In the genomic region with DNA sequence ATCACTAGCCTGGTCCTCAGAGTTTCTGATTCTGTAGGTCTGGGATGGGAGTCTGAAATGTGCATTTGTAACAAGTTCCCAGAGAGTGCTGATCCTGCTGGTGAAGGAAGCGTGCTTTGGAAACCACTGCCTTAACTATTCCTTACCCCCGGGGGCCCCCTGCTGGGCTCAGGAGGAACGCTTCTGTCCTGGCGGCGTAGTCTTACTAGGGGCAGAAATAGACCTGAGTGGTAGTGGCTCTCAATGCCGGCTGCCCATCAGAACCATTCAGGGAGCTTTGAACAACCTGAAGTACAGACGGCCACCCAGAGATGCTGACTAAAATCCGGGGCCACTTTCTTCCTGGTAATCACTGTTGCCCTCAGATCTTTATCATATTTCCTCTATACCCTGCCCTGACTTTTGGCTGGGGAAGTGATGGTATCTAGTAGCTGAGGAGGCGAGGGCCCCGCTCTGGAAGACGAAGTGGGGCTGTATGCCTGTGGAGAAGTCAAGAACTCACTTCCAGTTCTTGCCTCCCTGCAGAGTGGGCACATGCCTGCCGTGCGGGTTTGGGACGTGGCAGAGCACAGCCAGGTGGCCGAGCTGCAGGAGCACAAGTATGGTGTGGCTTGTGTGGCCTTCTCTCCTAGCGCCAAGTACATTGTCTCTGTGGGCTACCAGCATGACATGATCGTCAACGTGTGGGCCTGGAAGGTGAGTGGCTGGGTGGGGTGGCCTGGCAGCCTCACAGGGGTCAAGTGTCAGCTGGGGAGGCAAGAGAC, we compare ENCODE assay signal across 8 cellular contexts. TPM values are rescaled to one million over a fixed set of nuclear protein-coding genes. Genes with fewer than 3 reads are reported as not detected.
DNase-seq lines count a peak whose midpoint lies in the region; ATAC-seq and TF ChIP-seq lines count a peak whose summit lies in the region.

No MANE protein-coding gene starts in this region.

- no peaks in the 10 kb centered on the region for H4K20me1 ChIP-seq in OCI-LY1 (ENCODE audit: insufficient read depth, low read length)

- no peaks in the 10 kb centered on the region for H3K9me3 ChIP-seq in OCI-LY1 (ENCODE audit: low read length)

- H3K4me2 ChIP-seq in OCI-LY1 (ENCODE audit: low read length): no peak overlapping the region

- no peaks in the 10 kb centered on the region for H3K79me2 ChIP-seq in OCI-LY1 (ENCODE audit: insufficient read depth, low read length)

- ATAC-seq in HG03159 (IDR thresholded peaks at IDR 0.05; ENCODE audit: unreplicated experiment): peak; percentile 60
- ATAC-seq in GM21528 (IDR thresholded peaks at IDR 0.05; ENCODE audit: low FRiP score, unreplicated experiment): no peak

- no peaks in the 10 kb centered on the region for H3F3A ChIP-seq in OCI-LY1 (ENCODE audit: insufficient read depth, low read length)

- no peaks in the 10 kb centered on the region for H3K9me2 ChIP-seq in OCI-LY1 (ENCODE audit: low read depth, low read length)

- TF ChIP-seq CTCF in OCI-LY1 (IDR thresholded peaks at IDR 0.05; ENCODE audit: low read length): peak; percentile 97

- peak; percentile 66 for DNase-seq in Caki2 (ENCODE audit: low read depth)
- DNase-seq in activated CD8-positive, alpha-beta memory T cell treated with anti-CD3 and anti-CD28 coated beads, Interleukin-2, amount 50 U/mL, for 4 hours: peak; percentile 79
- DNase-seq in epidermal melanocyte (ENCODE audit: insufficient read length, low spot score): peak; percentile 89
- peak; percentile 85 for DNase-seq in myocyte (ENCODE audit: low read depth)
- peak; percentile 53 for DNase-seq in stimulated activated CD8-positive, alpha-beta memory T cell treated with anti-CD3 and anti-CD28 coated beads, Interleukin-7, amount 100 ng/mL, for 24 hours (ENCODE audit: low read depth)

- no peaks in the 10 kb centered on the region for H3K27me3 ChIP-seq in OCI-LY1 (ENCODE audit: insufficient read depth, low read length)

- H3K27ac ChIP-seq in OCI-LY1 (ENCODE audit: low read depth, low read length, poor library complexity, severe bottlenecking): peak overlapping the region; percentile 27

- H3K36me3 ChIP-seq in OCI-LY1 (ENCODE audit: insufficient read depth, low read length): peaks cover 5% of the 10 kb centered on the region; the same call in 1 of the 2 replicates

- peaks cover 21% of the 10 kb centered on the region for H3K4me1 ChIP-seq in OCI-LY1 (ENCODE audit: insufficient read depth, low read length, severe bottlenecking)

- in situ Hi-C loops in Caki2 (cut with HindIII; ENCODE audit: low pct_unique_long_range_greater_than_20kb, low sequenced_read_pairs): no loop called here

- no peak overlapping the region for H2AFZ ChIP-seq in OCI-LY1 (ENCODE audit: low read length)

- no peak overlapping the region for H3K9ac ChIP-seq in OCI-LY1 (ENCODE audit: low read length)

- H3K4me3 ChIP-seq in OCI-LY1 (ENCODE audit: low read depth, low read length, poor library complexity, severe bottlenecking): no peak overlapping the region

RNA-seq across cellular contexts. Expression of a gene that starts 16.3 kb away (rescaled TPM):
- total RNA-seq in Caki2 (2014; rRNA removed; shearing (Covaris generic); ENCODE audit: low replicate concordance): 2.8 TPM in 1 of 2 replicates, not detected in the other
- 9.4 and 12.4 TPM in 2 replicates for total RNA-seq in myocyte
- polyA plus RNA-seq in myocyte (2012): 7.5 TPM

RNA-seq across cellular contexts. Expression of a gene that starts 27.0 kb away (rescaled TPM):
- not detected in 2 replicates for total RNA-seq in Caki2 (2014; rRNA removed; shearing (Covaris generic); ENCODE audit: low replicate concordance)
- total RNA-seq in myocyte: 2.0 and 4.1 TPM in 2 replicates
- 2.7 TPM for polyA plus RNA-seq in myocyte (2012)

RNA-seq across cellular contexts. Expression of a gene that starts 37.3 kb away (rescaled TPM):
- 1.7 and 6.4 TPM in 2 replicates for total RNA-seq in Caki2 (2014; rRNA removed; shearing (Covaris generic); ENCODE audit: low replicate concordance)
- total RNA-seq in myocyte: 11.1 and 14.9 TPM in 2 replicates
- polyA plus RNA-seq in myocyte (2012): 15.1 TPM
